In the genomic region with DNA sequence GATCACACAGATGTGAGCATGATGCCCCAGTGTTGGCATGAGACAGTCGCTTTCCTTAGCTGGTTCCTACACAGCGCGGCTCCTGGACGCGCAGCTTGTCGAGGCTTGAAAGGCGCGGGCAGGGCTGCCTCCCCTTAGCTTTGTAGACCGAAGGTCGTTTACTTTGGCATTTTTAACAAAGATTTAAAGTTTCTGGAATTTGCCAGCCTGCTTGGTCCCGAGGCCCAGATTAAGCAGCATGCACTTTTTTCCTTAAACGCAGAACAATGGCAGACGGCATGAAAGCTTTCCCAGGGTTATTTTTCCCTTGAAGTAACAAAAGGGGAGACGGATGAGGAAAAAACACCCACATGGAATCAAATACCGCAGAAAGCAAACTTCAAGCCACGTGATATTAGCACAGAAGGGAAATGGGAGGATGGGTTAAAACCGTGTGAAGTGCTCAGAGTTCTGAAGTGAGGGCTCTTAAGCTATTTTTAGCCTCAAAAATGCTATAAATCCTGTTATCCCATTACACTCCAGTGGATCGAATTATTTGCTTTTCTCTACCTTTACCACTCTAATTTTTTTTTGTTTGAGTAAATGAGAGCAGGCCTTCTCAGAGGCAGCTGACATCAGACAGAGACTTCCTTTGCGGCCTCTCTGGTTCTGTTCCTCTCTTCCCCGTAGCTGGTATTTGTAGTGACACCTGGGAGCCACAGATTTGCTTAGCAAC, we compare ENCODE assay signal across 10 cellular contexts. TPM values are rescaled to one million over a fixed set of nuclear protein-coding genes. Genes with fewer than 3 reads are reported as not detected.
A peak's percentile ranks its signal among the peaks of the same experiment; 100 is the strongest.
DNase-seq lines count a peak whose midpoint lies in the region; ATAC-seq lines count a peak whose summit lies in the region.
"Had no signal": no experiment of that assay in that cellular context is flagged by ENCODE, and none has a peak within 500 bp of the region (broad histone marks: within the 10 kb centered on the region; RNA-seq: fewer than 3 reads in every experiment).

No MANE protein-coding gene starts in this region.

- no peak overlapping the region for H3K4me2 ChIP-seq in neuronal stem cell (ENCODE audit: insufficient read depth, low read length, poor library complexity, severe bottlenecking)

- WGBS in neuronal stem cell (ENCODE audit: extremely low coverage in 2 of 2, insufficient read length in 2 of 2, insufficient replicate concordance in 1 of 2), 2 donors, result no CpG with 5 or more reads among the region's 20 CpGs

- H3K9me3 ChIP-seq in HAP-1, result no peaks in the 10 kb centered on the region
- no peaks in the 10 kb centered on the region for H3K9me3 ChIP-seq in neuronal stem cell (replicated peaks in 1 of 2; ENCODE audit: control insufficient read depth in 2 of 2, insufficient read depth in 1 of 2, low read depth in 1 of 2, low read length in 2 of 2)
- H3K9me3 ChIP-seq: gastrocnemius medialis had no signal

- H3K36me3 ChIP-seq in HAP-1 (replicated peaks) (no peaks in the 10 kb centered on the region), neuronal stem cell (replicated peaks in 1 of 2; ENCODE audit: control insufficient read depth in 2 of 2, insufficient read depth in 2 of 2, low read length in 2 of 2) (no peaks in the 10 kb centered on the region)
- H3K36me3 ChIP-seq: gastrocnemius medialis had no signal

- H3K4ac ChIP-seq in neuronal stem cell (ENCODE audit: low read length), result peak overlapping the region; percentile 30

- H2AFZ ChIP-seq in neuronal stem cell (ENCODE audit: low read length), result peak overlapping the region; percentile 33

- H3K27me3 ChIP-seq in HAP-1 (ENCODE audit: low read depth) (no peaks in the 10 kb centered on the region), neuronal stem cell (ENCODE audit: control insufficient read depth in 3 of 3, insufficient read depth in 3 of 3, low read depth in 1 of 3, low read length in 3 of 3) (no peaks in the 10 kb centered on the region)
- H3K27me3 ChIP-seq: gastrocnemius medialis had no signal

- H4K91ac ChIP-seq in neuronal stem cell (ENCODE audit: low read depth, low read length, poor library complexity), result no peak overlapping the region

- peak overlapping the region; percentile 87 for H4K8ac ChIP-seq in neuronal stem cell (ENCODE audit: low read depth, low read length)

- H2AK5ac ChIP-seq in neuronal stem cell (ENCODE audit: low read depth, low read length), result peak overlapping the region; percentile 95

- DNase-seq in HAP-1 (ENCODE audit: low spot score in 2 of 2), result peak; percentile 42 to 70
- peak; percentile 78 for DNase-seq in NCI-H510A (lab: John Stamatoyannopoulos, UW)
- DNase-seq in dermis microvascular lymphatic vessel endothelial cell (ENCODE audit: low read depth in 2 of 2), result peak; percentile 65 to 94
- DNase-seq in neuronal stem cell (ENCODE audit: low spot score), result peak; percentile 17
- no peak for DNase-seq in mesenteric fat pad (ENCODE audit: low spot score)
- DNase-seq: activated CD4-positive, alpha-beta T cell treated with anti-CD3 and anti-CD28 coated beads for 1 hour; DMS 273 treated with DMSO at 0.1 percent for 48 hours; gastrocnemius medialis had no signal

- H3K9ac ChIP-seq in neuronal stem cell (ENCODE audit: low read depth, low read length, poor library complexity), result no peak overlapping the region

- H3K14ac ChIP-seq in neuronal stem cell (ENCODE audit: low read length), result no peak overlapping the region

- H3K4me3 ChIP-seq in HAP-1, result no peak overlapping the region
- no peak overlapping the region for H3K4me3 ChIP-seq in neuronal stem cell (ENCODE audit: low read length in 2 of 2)
- H3K4me3 ChIP-seq: gastrocnemius medialis had no signal

- H3K79me1 ChIP-seq in neuronal stem cell (ENCODE audit: low read depth, low read length), result no peaks in the 10 kb centered on the region

- H2BK5ac ChIP-seq in neuronal stem cell (ENCODE audit: low read length), result no peak overlapping the region

- H3K4me1 ChIP-seq in HAP-1, result peaks cover 10% of the 10 kb centered on the region
- peaks cover 0 to 10% of the 10 kb centered on the region in 2 donors for H3K4me1 ChIP-seq in neuronal stem cell (ENCODE audit: control insufficient read depth in 2 of 2, insufficient read depth in 1 of 2, low read depth in 1 of 2, low read length in 2 of 2)

- H3K18ac ChIP-seq in neuronal stem cell (ENCODE audit: low read length), result peak overlapping the region; percentile 88

- H2BK12ac ChIP-seq in neuronal stem cell (ENCODE audit: low read length), result peak overlapping the region; percentile 81

- H3K27ac ChIP-seq in neuronal stem cell (replicated peaks; ENCODE audit: low read length), result peak overlapping the region; percentile 69
- H3K27ac ChIP-seq: gastrocnemius medialis had no signal

- peak overlapping the region; percentile 82 for H2BK15ac ChIP-seq in neuronal stem cell (ENCODE audit: low read length)

- in situ Hi-C loops in HAP-1 (cut with MboI; ENCODE audit: low sequenced_read_pairs), result no loop called here

- no peak overlapping the region for H3K23ac ChIP-seq in neuronal stem cell (ENCODE audit: low read depth, low read length, poor library complexity)

- H2BK120ac ChIP-seq in neuronal stem cell (ENCODE audit: low read depth, low read length), result no peak overlapping the region

- no peak for ATAC-seq in GM19452 (IDR thresholded peaks at IDR 0.05; ENCODE audit: unreplicated experiment)
- no peak for ATAC-seq in HG03378 (IDR thresholded peaks at IDR 0.05; ENCODE audit: unreplicated experiment)
- ATAC-seq: gastrocnemius medialis had no signal

RNA-seq across cellular contexts. Expression of gene NPAS2, which starts 55.7 kb away (rescaled TPM):
- total RNA-seq in dermis microvascular lymphatic vessel endothelial cell (4.9 and 7.8 TPM in 2 replicates), mesenteric fat pad (32.1 TPM)
- polyA plus RNA-seq in neuronal stem cell (2013, experiment 1 of 2), result 2.0 TPM
- polyA plus RNA-seq in neuronal stem cell (2013, experiment 2 of 2), result 2.0 TPM
